8 cellular contexts compared by ENCODE assay signal in the genomic region with DNA sequence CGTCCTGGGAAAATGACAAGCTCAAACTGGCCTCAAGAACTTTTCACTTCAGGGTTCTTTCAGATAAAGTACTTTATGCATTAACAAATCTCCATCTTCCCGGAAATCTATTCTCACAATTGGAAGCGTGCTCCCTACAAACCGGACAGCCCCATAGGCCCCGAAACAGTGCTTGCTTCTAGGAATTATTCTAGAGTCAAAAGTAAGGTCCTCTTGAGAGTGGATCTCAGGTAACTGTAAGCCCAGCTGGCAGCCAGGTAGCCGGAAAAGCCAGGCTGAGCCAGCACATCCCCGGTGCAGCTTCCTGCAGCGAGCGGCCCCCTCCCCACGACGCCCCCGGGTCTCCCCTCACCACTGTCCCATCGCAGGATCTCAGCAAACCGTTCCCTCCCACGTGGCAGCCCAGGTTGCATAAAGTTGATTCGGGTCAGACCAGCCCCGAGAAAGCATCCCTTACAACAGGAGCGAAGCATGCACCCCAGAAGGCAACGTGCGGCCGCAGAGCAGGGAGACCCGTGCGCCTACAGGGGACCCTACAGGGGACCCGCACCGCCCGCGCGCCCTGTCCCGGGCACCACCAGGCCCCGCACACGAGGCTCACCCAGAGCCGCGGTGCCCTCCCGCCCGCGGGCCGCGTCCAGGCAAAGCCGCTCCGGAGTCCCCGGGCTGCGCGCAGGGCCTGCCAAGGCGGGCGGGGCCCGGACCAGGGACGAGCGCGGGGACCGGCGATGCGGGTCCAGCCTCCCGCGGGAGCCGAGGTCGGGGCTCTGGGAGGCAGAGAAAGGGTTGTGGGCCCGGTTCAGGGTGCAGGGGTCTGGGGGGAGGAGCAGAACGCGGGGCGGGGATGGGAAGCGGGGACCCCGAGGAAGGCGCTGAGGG. TPM values are rescaled to one million over a fixed set of nuclear protein-coding genes. Genes with fewer than 3 reads are reported as not detected.
DNase-seq lines count a peak whose midpoint lies in the region; ATAC-seq, FAIRE-seq and TF ChIP-seq lines count a peak whose summit lies in the region.

No MANE protein-coding gene starts in this region.

- peak overlapping the region; percentile 90 for H3K23ac ChIP-seq in IMR-90 (ENCODE audit: low read depth, low read length)

- DNase-seq in IMR-90 (no peak), small intestine (peak; percentile 27), SIG-M5 treated with dmso at 0.1 percent for 504 hours (lab: John Stamatoyannopoulos, UW; ENCODE audit: unreplicated experiment) (no peak), activated gamma-delta T cell (lab: John Stamatoyannopoulos, UW) (no peak), DMS153 treated with DMSO at 0.1 percent for 48 hours (lab: John Stamatoyannopoulos, UW; ENCODE audit: unreplicated experiment) (no peak)
- no peak for DNase-seq in activated naive CD8-positive, alpha-beta T cell treated with anti-CD3 and anti-CD28 coated beads, Interleukin-2, amount 50 U/mL, for 24 hours

- FAIRE-seq in small intestine (lab: Jason Lieb, UNC) = no peak

- H3K27ac ChIP-seq in IMR-90 (ENCODE audit: insufficient read depth, low read length) = peak overlapping the region; percentile 84
- no peak overlapping the region for H3K27ac ChIP-seq in iPS-18a (ENCODE audit: low read length)
- H3K27ac ChIP-seq in small intestine (ENCODE audit: low read depth in 1 of 2, low read length in 1 of 2) = no peak overlapping the region

- peak; percentile 8 for ATAC-seq in IMR-90 (ENCODE audit: low read depth)
- peak; percentile 3 for ATAC-seq in activated naive CD8-positive, alpha-beta T cell treated with anti-CD3 and anti-CD28 coated beads, Interleukin-2, amount 50 U/mL, for 24 hours

- no peaks in the 10 kb centered on the region for H3K27me3 Mint-ChIP-seq in activated naive CD8-positive, alpha-beta T cell treated with anti-CD3 and anti-CD28 coated beads, Interleukin-2, amount 50 U/mL, for 24 hours

- intact Hi-C loops in IMR-90 (cut with micrococcal nuclease) = loop anchor here (5.0 kb wide), 2 partner anchors 46 to 119 kb away; no protein-coding TSS in a partner anchor

- peaks cover 10% of the 10 kb centered on the region; the same call in 1 of the 2 replicates for H3K9me1 ChIP-seq in IMR-90 (ENCODE audit: insufficient read depth, low read length)

- POLR2A ChIA-PET in IMR-90 (lab: Charles Lee; ENCODE audit: unreplicated experiment) = no interaction called here

- H3K4ac ChIP-seq in IMR-90 (ENCODE audit: low read depth, low read length) = peak overlapping the region; percentile 76

- peak overlapping the region in 1 of 2 experiments; percentile 82; a peak in 2 of 4 replicates for H4K8ac ChIP-seq in IMR-90 (ENCODE audit: low read depth in 2 of 2, low read length in 2 of 2)

- H3K56ac ChIP-seq in IMR-90 (ENCODE audit: extremely low read depth, insufficient read depth, low read length) = 0 out of 2 replicates have a peak overlapping the region, but pooled peaks have one; percentile 26

- TF ChIP-seq CTCF in IMR-90 (conservative IDR thresholded peaks at IDR 0.05; ENCODE audit: low read depth, low read length) = no peak

- H3K4me3 Mint-ChIP-seq in activated naive CD8-positive, alpha-beta T cell treated with anti-CD3 and anti-CD28 coated beads, Interleukin-2, amount 50 U/mL, for 24 hours = peak overlapping the region; percentile 88

- H3K14ac ChIP-seq in IMR-90 (replicated peaks; ENCODE audit: low read depth, low read length) = peak overlapping the region; percentile 24

- H2BK5ac ChIP-seq in IMR-90 (ENCODE audit: low read depth, low read length, poor library complexity, severe bottlenecking) = peak overlapping the region; percentile 75

- H3K4me1 Mint-ChIP-seq in activated naive CD8-positive, alpha-beta T cell treated with anti-CD3 and anti-CD28 coated beads, Interleukin-2, amount 50 U/mL, for 24 hours = peaks cover 51% of the 10 kb centered on the region

- no peak overlapping the region for H2BK20ac ChIP-seq in IMR-90 (ENCODE audit: low read depth, low read length)

- CTCF ChIA-PET in IMR-90 (lab: Yijun Ruan, JAX) = interaction anchor here (0.6 to 1.2 kb wide), 2 partner anchors 11 to 488 kb away, joined by 3 read pairs; no protein-coding TSS in a partner anchor

- TF ChIP-seq RAD21 in IMR-90 (IDR thresholded peaks at IDR 0.05; ENCODE audit: low read length) = no peak

- peaks cover 13 to 45% of the 10 kb centered on the region in 2 experiments; a peak in 3 of 4 replicates for H3K79me1 ChIP-seq in IMR-90 (ENCODE audit: low read depth in 1 of 2, low read length in 2 of 2)

- peak overlapping the region; percentile 83 for H3K9ac ChIP-seq in IMR-90 (ENCODE audit: low read depth, low read length)
- H3K9ac ChIP-seq in iPS-18a (ENCODE audit: low read length) = peak overlapping the region; percentile 68

- peak overlapping the region; percentile 69 for H2AFZ ChIP-seq in IMR-90 (replicated peaks; ENCODE audit: low read length, poor library complexity)

- H2BK15ac ChIP-seq in IMR-90 (ENCODE audit: low read depth, low read length) = no peak overlapping the region

- no peaks in the 10 kb centered on the region for H3K9me3 Mint-ChIP-seq in activated naive CD8-positive, alpha-beta T cell treated with anti-CD3 and anti-CD28 coated beads, Interleukin-2, amount 50 U/mL, for 24 hours

- H3K18ac ChIP-seq in IMR-90 (ENCODE audit: low read depth, low read length) = no peak overlapping the region; the same call in 1 of the 2 replicates

- H3K4me1 ChIP-seq in IMR-90 (ENCODE audit: control insufficient read depth, insufficient read depth, low read length) = peaks cover 10% of the 10 kb centered on the region
- H3K4me1 ChIP-seq in iPS-18a (ENCODE audit: control insufficient read depth, low read depth, low read length) = peaks cover 18% of the 10 kb centered on the region
- H3K4me1 ChIP-seq in small intestine (ENCODE audit: control insufficient read depth in 2 of 2, insufficient read depth in 1 of 2, low read depth in 1 of 2, low read length in 1 of 2) = peaks cover 0 to 3% of the 10 kb centered on the region in 2 donors

- H3K27ac Mint-ChIP-seq in activated naive CD8-positive, alpha-beta T cell treated with anti-CD3 and anti-CD28 coated beads, Interleukin-2, amount 50 U/mL, for 24 hours = peak overlapping the region; percentile 81

- TF ChIP-seq POLR2A in IMR-90 (IDR thresholded peaks at IDR 0.05; ENCODE audit: low read depth, low read length) = peak; percentile 7; the same call in 1 of the 2 replicates

- peak overlapping the region; percentile 89 for H3K4me3 ChIP-seq in GM08714 (ENCODE audit: low read length)
- peak overlapping the region; percentile 99 for H3K4me3 ChIP-seq in IMR-90 (ENCODE audit: insufficient read depth, low read depth, low read length)
- peak overlapping the region; percentile 76 for H3K4me3 ChIP-seq in iPS-18a (ENCODE audit: low read length)
- H3K4me3 ChIP-seq in small intestine (ENCODE audit: low read depth in 1 of 2, low read length in 2 of 2) = peak overlapping the region; percentile 72 to 78

- no peak overlapping the region for H2BK120ac ChIP-seq in IMR-90 (ENCODE audit: low read depth, low read length)

- H3K27me3 ChIP-seq in IMR-90 (ENCODE audit: control insufficient read depth, insufficient read depth, low read length) (peaks cover 5% of the 10 kb centered on the region; the same call in 1 of the 2 replicates), iPS-18a (ENCODE audit: control insufficient read depth, insufficient read depth, low read length) (no peaks in the 10 kb centered on the region), small intestine (ENCODE audit: control insufficient read depth in 2 of 2, insufficient read depth in 2 of 2, low read length in 2 of 2) (no peaks in the 10 kb centered on the region)

- peak overlapping the region; percentile 69 for H4K91ac ChIP-seq in IMR-90 (ENCODE audit: insufficient read depth, low read depth, low read length)

- peaks cover 22% of the 10 kb centered on the region for H3K36me3 ChIP-seq in IMR-90 (ENCODE audit: control insufficient read depth, insufficient read depth, low read length)
- H3K36me3 ChIP-seq in iPS-18a (ENCODE audit: control insufficient read depth, low read depth, low read length) = peaks cover 18% of the 10 kb centered on the region
- no peaks in the 10 kb centered on the region for H3K36me3 ChIP-seq in small intestine (ENCODE audit: control insufficient read depth in 2 of 2, insufficient read depth in 2 of 2, low read length in 2 of 2)

- dilution Hi-C loops in IMR-90 (cut with HindIII; ENCODE audit: low sequenced_read_pairs, unreplicated experiment) = no loop called here

- H3K4me2 ChIP-seq in IMR-90 (ENCODE audit: low read depth, low read length) = peak overlapping the region; percentile 87

- H2AK9ac ChIP-seq in IMR-90 (replicated peaks; ENCODE audit: low read depth, low read length, poor library complexity) = peak overlapping the region; percentile 94

- TSS peak; percentile 41 for BruUV-seq in IMR-90 (replicated peaks; lab: Mats Ljungman, UMichigan)

- H4K20me1 ChIP-seq in IMR-90 (ENCODE audit: insufficient read depth, low read length) = peaks cover 44% of the 10 kb centered on the region

- WGBS in IMR-90 (ENCODE audit: extremely low coverage in 2 of 2, insufficient read length in 1 of 2), 2 experiments = 0% methylated on average over 18 of the region's 63 CpGs; no CpG with 5 or more reads in 1 of the 2 experiments
- 4 to 11% (median 7%) methylated on average over 49 to 63 of the region's 63 CpGs for WGBS in small intestine, 3 donors

- no peak overlapping the region; the same call in 1 of the 2 replicates for H4K5ac ChIP-seq in IMR-90 (ENCODE audit: low read depth, low read length)

- H3K36me3 Mint-ChIP-seq in activated naive CD8-positive, alpha-beta T cell treated with anti-CD3 and anti-CD28 coated beads, Interleukin-2, amount 50 U/mL, for 24 hours (ENCODE audit: low read depth) = peaks cover 22% of the 10 kb centered on the region

- H3K9me3 ChIP-seq in IMR-90 (ENCODE audit: control insufficient read depth, insufficient read depth, low read length) (no peaks in the 10 kb centered on the region), iPS-18a (ENCODE audit: control insufficient read depth, low read depth, low read length) (no peaks in the 10 kb centered on the region), small intestine (ENCODE audit: control insufficient read depth, low read depth) (no peaks in the 10 kb centered on the region)

- in situ Hi-C loops in IMR-90 (cut with MboI; ENCODE audit: low sequenced_read_pairs) = no loop called here

- peak overlapping the region; percentile 71; the same call in 1 of the 2 replicates for H2AK5ac ChIP-seq in IMR-90 (ENCODE audit: low read depth, low read length)

RNA-seq across cellular contexts. Expression of gene LPCAT1, which starts 0.9 kb away (rescaled TPM):
- 17.7 and 22.2 TPM in 2 replicates for total RNA-seq in IMR-90 (2012; rRNA removed)
- polyA plus RNA-seq in IMR-90 (2012; rRNA removed) = 31.5 and 33.6 TPM in 2 replicates
- polyA plus RNA-seq in IMR-90 (2012; cell fraction: cytosol; rRNA removed) = 38.2 and 38.4 TPM in 2 replicates
- 63.9 and 71.1 TPM in 2 replicates for polyA plus RNA-seq in IMR-90 (2012; cell fraction: nucleus; rRNA removed; ENCODE audit: low replicate concordance)
- 10 to 100 TPM in 1 of 3 donors, 1 to 10 TPM in 2; 4.5 to 22.3 (median 5.1) TPM for polyA plus RNA-seq in small intestine
